In the genomic region with DNA sequence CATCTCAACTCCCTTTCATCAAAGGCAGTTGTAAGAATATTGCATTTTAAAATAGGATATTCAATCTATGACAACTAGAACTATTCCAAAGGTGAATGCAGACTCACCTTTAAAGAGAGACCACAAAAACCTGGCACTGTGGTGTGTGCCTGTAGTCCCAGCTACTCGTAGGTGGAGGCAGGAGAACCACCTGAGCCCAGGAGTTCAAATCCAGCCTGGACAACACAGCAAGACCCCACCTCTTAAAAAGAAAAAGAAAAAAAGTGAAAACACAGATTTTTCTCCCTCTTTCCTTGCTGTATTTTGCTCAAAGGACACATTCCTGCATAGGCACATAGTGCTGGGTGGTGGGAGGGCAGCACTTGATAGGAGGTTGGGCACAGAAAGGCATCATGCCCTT, we compare ENCODE assay signal across 8 cellular contexts. TPM values are rescaled to one million over a fixed set of nuclear protein-coding genes. Genes with fewer than 3 reads are reported as not detected.
DNase-seq lines count a peak whose midpoint lies in the region; ATAC-seq and TF ChIP-seq lines count a peak whose summit lies in the region.

No MANE protein-coding gene starts in this region.

- H3K27ac ChIP-seq in SK-N-SH (ENCODE audit: low read depth in 2 of 2, low read length in 1 of 2), result peak overlapping the region; percentile 20 to 31; a peak in 2 of 4 replicates

- H3K9me3 ChIP-seq in SK-N-SH, result no peaks in the 10 kb centered on the region

- DNase-seq in SK-N-SH (no peak), cerebellar cortex (ENCODE audit: low spot score) (no peak)
- DNase-seq in activated CD4-positive, alpha-beta memory T cell treated with anti-CD3 and anti-CD28 coated beads for 36 hours, result no peak
- DNase-seq in stimulated activated effector memory CD8-positive, alpha-beta T cell treated with anti-CD3 and anti-CD28 coated beads, Interleukin-12 subunit alpha, Interleukin-12 subunit beta, amount 100 ng/mL, for 72 hours (ENCODE audit: low spot score in 2 of 2), result no peak
- DNase-seq in stimulated activated naive B cell treated with anti-CD40 and anti-IgM and Interleukin-4, amounts not matched to agents 10 μg/mL and 1 μg/mL and 100 μg/mL, for 72 hours, result no peak

- peaks cover 23% of the 10 kb centered on the region for H3K4me1 Mint-ChIP-seq in activated CD4-positive, alpha-beta memory T cell treated with anti-CD3 and anti-CD28 coated beads for 36 hours (ENCODE audit: low read depth)
- H3K4me1 Mint-ChIP-seq in stimulated activated effector memory CD8-positive, alpha-beta T cell treated with anti-CD3 and anti-CD28 coated beads, Interleukin-12 subunit alpha, Interleukin-12 subunit beta, amount 100 ng/mL, for 72 hours, result peaks cover 34% of the 10 kb centered on the region
- H3K4me1 Mint-ChIP-seq in stimulated activated naive B cell treated with anti-CD40 and anti-IgM and Interleukin-4, amounts not matched to agents 10 μg/mL and 1 μg/mL and 100 μg/mL, for 72 hours, result peaks cover 8 to 16% of the 10 kb centered on the region in 2 donors

- peak overlapping the region; percentile 75; the same call in 1 of the 2 replicates for H3K9ac ChIP-seq in SK-N-SH

- H3F3A ChIP-seq in SK-N-SH (replicated peaks; ENCODE audit: insufficient read depth), result no peaks in the 10 kb centered on the region

- no peak for TF ChIP-seq CTCF in SK-N-SH (IDR thresholded peaks at IDR 0.05)

- peak overlapping the region; percentile 74 for H3K4me2 ChIP-seq in SK-N-SH

- TF ChIP-seq EP300 in SK-N-SH (IDR thresholded peaks at IDR 0.05; ENCODE audit: borderline replicate concordance in 1 of 2, low read depth in 1 of 2, low read length in 1 of 2), result no peak

- no peak for TF ChIP-seq RAD21 in SK-N-SH (IDR thresholded peaks at IDR 0.05; ENCODE audit: low read length)

- peaks cover under 1 to 8% of the 10 kb centered on the region in 2 experiments for H3K36me3 ChIP-seq in SK-N-SH (replicated peaks in 1 of 2; ENCODE audit: control insufficient read depth in 1 of 2, insufficient read depth in 2 of 2, low read length in 1 of 2)

- H3K4me1 ChIP-seq in SK-N-SH (ENCODE audit: control insufficient read depth in 1 of 2, insufficient read depth in 2 of 2, low read depth in 1 of 2, low read length in 1 of 2), result peaks cover 0 to 2% of the 10 kb centered on the region in 2 experiments; a peak in 2 of 4 replicates

- H3K79me2 ChIP-seq in SK-N-SH (ENCODE audit: insufficient read depth), result peaks cover 40% of the 10 kb centered on the region

- CTCF ChIA-PET in SK-N-SH (lab: Yijun Ruan, JAX), result interaction anchor here (1.1 to 1.4 kb wide), 2 partner anchors 36 to 227 kb away, joined by 3 read pairs; partner anchors contain the start of gene TCTN3
- CTCF ChIA-PET in activated CD4-positive, alpha-beta memory T cell treated with anti-CD3 and anti-CD28 coated beads for 36 hours (lab: Charles Lee), result interaction anchor here (3.9 kb wide), 1 partner anchor 37 kb away, joined by 17 read pairs; the partner anchor contains the start of gene TCTN3

- H3K9me2 ChIP-seq in SK-N-SH, result no peaks in the 10 kb centered on the region

- POLR2A ChIA-PET in SK-N-SH (lab: Yijun Ruan, JAX), result no interaction called here
- POLR2A ChIA-PET in activated CD4-positive, alpha-beta memory T cell treated with anti-CD3 and anti-CD28 coated beads for 36 hours (lab: Charles Lee), result interaction anchor here (2.1 kb wide), 1 partner anchor 36 kb away, joined by 8 read pairs; the partner anchor contains the start of gene TCTN3

- no peaks in the 10 kb centered on the region for H4K20me1 ChIP-seq in SK-N-SH (ENCODE audit: insufficient read depth)

- H3K27ac Mint-ChIP-seq in activated CD4-positive, alpha-beta memory T cell treated with anti-CD3 and anti-CD28 coated beads for 36 hours, result no peak overlapping the region
- H3K27ac Mint-ChIP-seq in stimulated activated effector memory CD8-positive, alpha-beta T cell treated with anti-CD3 and anti-CD28 coated beads, Interleukin-12 subunit alpha, Interleukin-12 subunit beta, amount 100 ng/mL, for 72 hours, result peak overlapping the region; percentile 97
- no peak overlapping the region for H3K27ac Mint-ChIP-seq in stimulated activated naive B cell treated with anti-CD40 and anti-IgM and Interleukin-4, amounts not matched to agents 10 μg/mL and 1 μg/mL and 100 μg/mL, for 72 hours

- H3K4me3 Mint-ChIP-seq in activated CD4-positive, alpha-beta memory T cell treated with anti-CD3 and anti-CD28 coated beads for 36 hours, result peak overlapping the region; percentile 91
- H3K4me3 Mint-ChIP-seq in stimulated activated effector memory CD8-positive, alpha-beta T cell treated with anti-CD3 and anti-CD28 coated beads, Interleukin-12 subunit alpha, Interleukin-12 subunit beta, amount 100 ng/mL, for 72 hours, result peak overlapping the region; percentile 99
- peak overlapping the region in 1 of 2 donors; percentile 91 for H3K4me3 Mint-ChIP-seq in stimulated activated naive B cell treated with anti-CD40 and anti-IgM and Interleukin-4, amounts not matched to agents 10 μg/mL and 1 μg/mL and 100 μg/mL, for 72 hours

- ATAC-seq in SK-N-SH treated with all-trans-retinoic acid at 6 μM for 48 hours, result no peak
- no peak for ATAC-seq in stimulated activated effector memory CD8-positive, alpha-beta T cell treated with anti-CD3 and anti-CD28 coated beads, Interleukin-12 subunit alpha, Interleukin-12 subunit beta, amount 100 ng/mL, for 72 hours
- no peak for ATAC-seq in stimulated activated naive B cell treated with anti-CD40 and anti-IgM and Interleukin-4, amounts not matched to agents 10 μg/mL and 1 μg/mL and 100 μg/mL, for 72 hours (replicated peaks)
- no peak for ATAC-seq in HG02970 (IDR thresholded peaks at IDR 0.05; ENCODE audit: low FRiP score, unreplicated experiment)

- WGBS in SK-N-SH (ENCODE audit: low lambda C conversion rate), result 100% methylated on average over 1 of the region's 1 CpG

- peaks cover 19% of the 10 kb centered on the region for H3K36me3 Mint-ChIP-seq in activated CD4-positive, alpha-beta memory T cell treated with anti-CD3 and anti-CD28 coated beads for 36 hours
- peaks cover 32% of the 10 kb centered on the region for H3K36me3 Mint-ChIP-seq in stimulated activated effector memory CD8-positive, alpha-beta T cell treated with anti-CD3 and anti-CD28 coated beads, Interleukin-12 subunit alpha, Interleukin-12 subunit beta, amount 100 ng/mL, for 72 hours
- H3K36me3 Mint-ChIP-seq in stimulated activated naive B cell treated with anti-CD40 and anti-IgM and Interleukin-4, amounts not matched to agents 10 μg/mL and 1 μg/mL and 100 μg/mL, for 72 hours, result peaks cover 4 to 30% of the 10 kb centered on the region in 2 donors

- peak overlapping the region; percentile 84; the same call in 1 of the 2 replicates for H2AFZ ChIP-seq in SK-N-SH (ENCODE audit: low read depth)

- no peaks in the 10 kb centered on the region for H3K27me3 Mint-ChIP-seq in activated CD4-positive, alpha-beta memory T cell treated with anti-CD3 and anti-CD28 coated beads for 36 hours
- H3K27me3 Mint-ChIP-seq in stimulated activated naive B cell treated with anti-CD40 and anti-IgM and Interleukin-4, amounts not matched to agents 10 μg/mL and 1 μg/mL and 100 μg/mL, for 72 hours, result no peaks in the 10 kb centered on the region

- H3K9me3 Mint-ChIP-seq in activated CD4-positive, alpha-beta memory T cell treated with anti-CD3 and anti-CD28 coated beads for 36 hours, result peaks cover 4% of the 10 kb centered on the region
- no peaks in the 10 kb centered on the region for H3K9me3 Mint-ChIP-seq in stimulated activated effector memory CD8-positive, alpha-beta T cell treated with anti-CD3 and anti-CD28 coated beads, Interleukin-12 subunit alpha, Interleukin-12 subunit beta, amount 100 ng/mL, for 72 hours
- peaks cover 0 to 5% of the 10 kb centered on the region in 2 donors for H3K9me3 Mint-ChIP-seq in stimulated activated naive B cell treated with anti-CD40 and anti-IgM and Interleukin-4, amounts not matched to agents 10 μg/mL and 1 μg/mL and 100 μg/mL, for 72 hours

- peak overlapping the region; percentile 72 to 83 for H3K4me3 ChIP-seq in SK-N-SH (ENCODE audit: low read depth in 2 of 2, low read length in 1 of 2)
- H3K4me3 ChIP-seq in iPS-11a (ENCODE audit: low read depth, low read length), result peak overlapping the region; percentile 87

- intact Hi-C loops in activated CD4-positive, alpha-beta memory T cell treated with anti-CD3 and anti-CD28 coated beads for 36 hours (cut with micrococcal nuclease), result loop anchor here (10.0 kb wide), 1 partner anchor 928 kb away; the partner anchor contains the start of gene TM9SF3

- no peaks in the 10 kb centered on the region for H3K27me3 ChIP-seq in SK-N-SH (ENCODE audit: insufficient read depth)

TF ChIP-seq in SK-N-SH, 30 proteins besides CTCF, POLR2A, EP300 and RAD21 (continues in another document):
- no peak for TF ChIP-seq RCOR1 (IDR thresholded peaks at IDR 0.05; ENCODE audit: low read length)
- TF ChIP-seq, protein P1, sequence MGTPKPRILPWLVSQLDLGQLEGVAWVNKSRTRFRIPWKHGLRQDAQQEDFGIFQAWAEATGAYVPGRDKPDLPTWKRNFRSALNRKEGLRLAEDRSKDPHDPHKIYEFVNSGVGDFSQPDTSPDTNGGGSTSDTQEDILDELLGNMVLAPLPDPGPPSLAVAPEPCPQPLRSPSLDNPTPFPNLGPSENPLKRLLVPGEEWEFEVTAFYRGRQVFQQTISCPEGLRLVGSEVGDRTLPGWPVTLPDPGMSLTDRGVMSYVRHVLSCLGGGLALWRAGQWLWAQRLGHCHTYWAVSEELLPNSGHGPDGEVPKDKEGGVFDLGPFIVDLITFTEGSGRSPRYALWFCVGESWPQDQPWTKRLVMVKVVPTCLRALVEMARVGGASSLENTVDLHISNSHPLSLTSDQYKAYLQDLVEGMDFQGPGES (IDR thresholded peaks at IDR 0.05; ENCODE audit: low read depth, low read length), result no peak

TF ChIP-seq in SK-N-SH treated with all-trans-retinoic acid at 6 μM for 48 hours, 23 proteins besides CTCF, POLR2A, EP300 and RAD21:
- no peak for TF ChIP-seq ZFP30 (CRISPR knock-in tag; IDR thresholded peaks at IDR 0.05)
TF ChIP-seq in SK-N-SH treated with all-trans-retinoic acid at 6 μM for 48 hours: peak in this region for 0.

RNA-seq across cellular contexts. Expression of gene ALDH18A1, which starts 0.7 kb away (rescaled TPM):
- 59.5 and 75.0 TPM in 2 replicates for polyA plus RNA-seq in SK-N-SH (2012; rRNA removed)
- polyA plus RNA-seq in SK-N-SH (2012; cell fraction: cytosol; rRNA removed), result 56.7 and 58.2 TPM in 2 replicates
- polyA plus RNA-seq in SK-N-SH (2012; cell fraction: nucleus; rRNA removed), result 45.0 and 71.3 TPM in 2 replicates
- 10 to 100 TPM; 68.6 to 69.5 TPM for total RNA-seq in activated CD4-positive, alpha-beta memory T cell treated with anti-CD3 and anti-CD28 coated beads for 36 hours

RNA-seq across cellular contexts. Expression of gene TCTN3, which starts 36.5 kb away (rescaled TPM):
- polyA plus RNA-seq in SK-N-SH (2012; rRNA removed), result 39.5 and 59.4 TPM in 2 replicates
- 41.6 and 47.7 TPM in 2 replicates for polyA plus RNA-seq in SK-N-SH (2012; cell fraction: cytosol; rRNA removed)
- polyA plus RNA-seq in SK-N-SH (2012; cell fraction: nucleus; rRNA removed), result 42.2 and 50.0 TPM in 2 replicates
- total RNA-seq in activated CD4-positive, alpha-beta memory T cell treated with anti-CD3 and anti-CD28 coated beads for 36 hours, result 10 to 100 TPM; 22.9 to 26.3 TPM
